ENCODE assay signal across 17 cellular contexts in genomic region chr20:21941941-21942805, GRCh38.
DNase-seq lines count a peak whose midpoint lies in the region; ATAC-seq and TF ChIP-seq lines count a peak whose summit lies in the region.
"Had no signal": no experiment of that assay in that cellular context is flagged by ENCODE, and none has a peak within 500 bp of the region (broad histone marks: within the 10 kb centered on the region; RNA-seq: fewer than 3 reads in every experiment).

No MANE protein-coding gene starts in this region.

- no peak overlapping the region for H3K4me3 ChIP-seq in mesendoderm (ENCODE audit: low read length)
- H3K4me3 ChIP-seq in lower lobe of right lung: no peak overlapping the region

- no peaks in the 10 kb centered on the region for H3K4me1 Mint-ChIP-seq in activated T-cell treated with anti-CD3 and anti-CD28 coated beads, Interleukin-2, amount 50 U/mL, for 72 hours (ENCODE audit: low read depth)
- H3K4me1 Mint-ChIP-seq: CD4-positive, alpha-beta memory T cell had no signal

- intact Hi-C loops in lower lobe of right lung (cut with DNase I): no loop called here

- peak overlapping the region; percentile 71 for H3K18ac ChIP-seq in mesendoderm (ENCODE audit: low read length)

- no peak overlapping the region for H3K4me3 Mint-ChIP-seq in activated T-cell treated with anti-CD3 and anti-CD28 coated beads, Interleukin-2, amount 50 U/mL, for 72 hours
- H3K4me3 Mint-ChIP-seq: HFFc6 had no signal

- H3K36me3 Mint-ChIP-seq in activated T-cell treated with anti-CD3 and anti-CD28 coated beads, Interleukin-2, amount 50 U/mL, for 72 hours (ENCODE audit: insufficient read depth in 2 of 2): no peaks in the 10 kb centered on the region
- H3K36me3 Mint-ChIP-seq: CD4-positive, alpha-beta memory T cell had no signal

- no peaks in the 10 kb centered on the region for H3K79me2 ChIP-seq in mesendoderm (ENCODE audit: control insufficient read depth, insufficient read depth, low read length)

- H3K9ac ChIP-seq in mesendoderm (ENCODE audit: low read length): no peak overlapping the region

- H3K4ac ChIP-seq in mesendoderm (ENCODE audit: low read depth, low read length): no peak overlapping the region

- no peaks in the 10 kb centered on the region for H3K79me1 ChIP-seq in mesendoderm (ENCODE audit: low read length)

- H3K27ac ChIP-seq in 22Rv1 (peak overlapping the region; percentile 21; the same call in 1 of the 2 replicates), VCaP (peak overlapping the region; percentile 51), mesendoderm (ENCODE audit: low read depth, low read length) (peak overlapping the region; percentile 69), lower lobe of right lung (no peak overlapping the region)
- H3K27ac ChIP-seq: C4-2B had no signal

- H3K9me3 ChIP-seq in lower lobe of right lung: no peaks in the 10 kb centered on the region
- H3K9me3 ChIP-seq: BE2C had no signal

- no peak overlapping the region for H4K8ac ChIP-seq in mesendoderm (ENCODE audit: low read depth, low read length)

- DNase-seq in mesendoderm (peak; percentile 36), stromal cell of bone marrow (ENCODE audit: low read depth) (peak; percentile 19), lower lobe of right lung (no peak)
- no peak for DNase-seq in activated T-cell treated with anti-CD3 and anti-CD28 coated beads, Interleukin-2, amount 50 U/mL, for 72 hours
- no peak for DNase-seq in activated T-cell treated with anti-CD3 and anti-CD28 coated beads, Interleukin-2, amount 50 U/mL, for 1 hour
- DNase-seq: BE2C; CD4-positive, alpha-beta memory T cell; DMS153; DMS79; GDM1; GOT3; H7; HFFc6 had no signal

- H3K4me1 ChIP-seq in mesendoderm (ENCODE audit: control insufficient read depth, low read depth, low read length): no peaks in the 10 kb centered on the region
- H3K4me1 ChIP-seq in lower lobe of right lung: no peaks in the 10 kb centered on the region
- H3K4me1 ChIP-seq: BE2C had no signal

- H2BK120ac ChIP-seq in mesendoderm (ENCODE audit: low read depth, low read length): peak overlapping the region; percentile 62

- no peak overlapping the region for H3K56ac ChIP-seq in mesendoderm (ENCODE audit: low read length)

- H2BK5ac ChIP-seq in mesendoderm (ENCODE audit: low read length): no peak overlapping the region

- H2BK15ac ChIP-seq in mesendoderm (replicated peaks; ENCODE audit: low read depth): no peak overlapping the region

- no CpG with 5 or more reads among the region's 8 CpGs for WGBS in mesendoderm (ENCODE audit: extremely low coverage, insufficient coverage, low lambda C conversion rate)

- TF ChIP-seq CTCF in 22Rv1 (IDR thresholded peaks at IDR 0.05) (no peak), VCaP (conservative IDR thresholded peaks at IDR 0.05) (no peak), lower lobe of right lung (IDR thresholded peaks at IDR 0.05) (no peak)

- H3K23ac ChIP-seq in mesendoderm (ENCODE audit: low read length): no peak overlapping the region

- H2AK5ac ChIP-seq in mesendoderm (ENCODE audit: low read length): no peak overlapping the region

- H3K4me2 ChIP-seq in mesendoderm (ENCODE audit: low read length): no peak overlapping the region

- no peak overlapping the region for H3K27ac Mint-ChIP-seq in activated T-cell treated with anti-CD3 and anti-CD28 coated beads, Interleukin-2, amount 50 U/mL, for 72 hours
- H3K27ac Mint-ChIP-seq: CD4-positive, alpha-beta memory T cell; HFFc6 had no signal

- H3K27me3 ChIP-seq in mesendoderm (ENCODE audit: insufficient read depth, low read length, poor library complexity): no peaks in the 10 kb centered on the region
- no peaks in the 10 kb centered on the region for H3K27me3 ChIP-seq in lower lobe of right lung (ENCODE audit: low read depth)
- H3K27me3 ChIP-seq: BE2C had no signal

- no peaks in the 10 kb centered on the region for H3K27me3 Mint-ChIP-seq in activated T-cell treated with anti-CD3 and anti-CD28 coated beads, Interleukin-2, amount 50 U/mL, for 72 hours (ENCODE audit: low read depth)
- H3K27me3 Mint-ChIP-seq: CD4-positive, alpha-beta memory T cell had no signal

- H3K9me3 Mint-ChIP-seq in activated T-cell treated with anti-CD3 and anti-CD28 coated beads, Interleukin-2, amount 50 U/mL, for 72 hours: peaks cover 3 to 4% of the 10 kb centered on the region in 2 donors

- H3K36me3 ChIP-seq in mesendoderm (ENCODE audit: control insufficient read depth, insufficient read depth, low read length) (no peaks in the 10 kb centered on the region), lower lobe of right lung (no peaks in the 10 kb centered on the region)
- H3K36me3 ChIP-seq: BE2C had no signal

- ATAC-seq in lower lobe of right lung: no peak
- ATAC-seq in activated T-cell treated with anti-CD3 and anti-CD28 coated beads, Interleukin-2, amount 50 U/mL, for 72 hours (replicated peaks in 1 of 2): no peak
- ATAC-seq: HCT116 had no signal

- no peak overlapping the region for H4K5ac ChIP-seq in mesendoderm (ENCODE audit: low read length)

Comparison
In these comparisons a context has a peak if more than half of its experiments do, and no peak if none do; other contexts are left out.
1. DNase-seq: peak in mesendoderm (single experiment) and stromal cell of bone marrow (single experiment); none in lower lobe of right lung (single experiment), activated T-cell treated with anti-CD3 and anti-CD28 coated beads, Interleukin-2, amount 50 U/mL, for 72 hours (0 of 2) and activated T-cell treated with anti-CD3 and anti-CD28 coated beads, Interleukin-2, amount 50 U/mL, for 1 hour (single experiment).